In the genomic region with DNA sequence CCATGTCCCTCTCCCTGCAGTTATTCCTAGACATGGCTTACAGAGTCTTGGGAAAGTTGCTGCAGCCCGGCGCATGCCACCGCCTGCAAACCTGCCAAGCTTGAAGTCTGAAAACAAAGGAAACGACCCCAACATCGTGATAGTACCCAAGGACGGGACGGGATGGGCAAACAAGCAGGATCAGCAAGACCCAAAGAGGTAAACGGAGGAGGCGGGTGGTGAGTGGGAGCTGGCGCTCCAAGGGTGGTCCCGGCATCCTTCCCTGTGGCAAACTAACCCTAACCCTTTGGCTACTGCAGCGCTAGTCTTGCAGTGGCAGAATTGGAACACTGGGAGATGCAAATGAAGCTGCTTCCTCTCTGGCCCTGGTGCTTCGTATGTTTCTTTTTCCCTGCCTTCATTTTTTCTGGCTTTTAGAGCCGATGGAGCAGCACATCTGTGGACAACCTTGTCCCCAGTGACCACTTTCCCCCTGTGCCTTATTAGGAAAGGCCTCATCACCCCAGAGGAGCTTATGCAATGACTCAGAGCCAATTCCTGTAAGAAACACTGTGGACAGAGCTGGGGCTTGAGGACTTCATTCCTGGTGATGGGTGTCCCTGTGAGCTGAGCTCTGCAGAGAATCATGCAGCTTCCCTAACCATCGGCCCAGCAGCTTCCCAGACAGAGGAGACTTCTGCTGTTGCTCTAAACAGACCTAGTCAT, we compare ENCODE assay signal across 9 cellular contexts. TPM values are rescaled to one million over a fixed set of nuclear protein-coding genes. Genes with fewer than 3 reads are reported as not detected.
DNase-seq lines count a peak whose midpoint lies in the region; ATAC-seq and TF ChIP-seq lines count a peak whose summit lies in the region.
"Had no signal": no experiment of that assay in that cellular context is flagged by ENCODE, and none has a peak within 500 bp of the region (broad histone marks: within the 10 kb centered on the region; RNA-seq: fewer than 3 reads in every experiment).

No MANE protein-coding gene starts in this region.

- intact Hi-C loops in left lung (cut with DNase I) (no loop called here), vagina (cut with DNase I) (no loop called here)

- H3K36me3 ChIP-seq in left lung (peaks cover 0 to 69% of the 10 kb centered on the region in 2 donors), vagina (peaks cover 4 to 54% of the 10 kb centered on the region in 2 donors)

- H3K27me3 ChIP-seq in left lung (no peaks in the 10 kb centered on the region), vagina (no peaks in the 10 kb centered on the region)

- DNase-seq in A172 (ENCODE audit: low spot score) = peak; percentile 21
- peak; percentile 72 for DNase-seq in HS-5 (ENCODE audit: low read depth)
- peak; percentile 76 to 92 for DNase-seq in cardiac fibroblast (ENCODE audit: low read depth in 2 of 2)
- DNase-seq in left lung = no peak
- DNase-seq in vagina (ENCODE audit: extremely low spot score in 2 of 2) = no peak
- DNase-seq in superior temporal gyrus (ENCODE audit: extremely low spot score) = no peak
- DNase-seq in NCI-H1694 (lab: John Stamatoyannopoulos, UW) = no peak
- DNase-seq: MM.1S had no signal

- ATAC-seq in left lung = peak; percentile 48
- no peak for ATAC-seq in GM18907 (IDR thresholded peaks at IDR 0.05; ENCODE audit: unreplicated experiment)

- H3K9me3 ChIP-seq in left lung (no peaks in the 10 kb centered on the region), vagina (no peaks in the 10 kb centered on the region)

- peaks cover 7 to 30% of the 10 kb centered on the region in 2 donors for H3K4me1 ChIP-seq in left lung
- H3K4me1 ChIP-seq in vagina = peaks cover 41% of the 10 kb centered on the region

- H3K27ac ChIP-seq in left lung = peak overlapping the region in 1 of 2 donors; percentile 35
- no peak overlapping the region for H3K27ac ChIP-seq in vagina

- no peak overlapping the region for H3K4me3 ChIP-seq in cardiac fibroblast (replicated peaks in 1 of 2; ENCODE audit: low read depth in 2 of 2, low read length in 2 of 2)
- no peak overlapping the region for H3K4me3 ChIP-seq in left lung
- no peak overlapping the region for H3K4me3 ChIP-seq in vagina

- no peak for TF ChIP-seq POLR2A in vagina (IDR thresholded peaks at IDR 0.05)

- peak; percentile 5 for TF ChIP-seq CTCF in cardiac fibroblast (IDR thresholded peaks at IDR 0.05; ENCODE audit: low read depth, low read length)
- no peak for TF ChIP-seq CTCF in left lung (IDR thresholded peaks at IDR 0.05)
- TF ChIP-seq CTCF in vagina (IDR thresholded peaks at IDR 0.05) = no peak

RNA-seq across cellular contexts. Expression of gene PRRC2B, which starts 38.9 kb away (rescaled TPM):
- 26.2 and 49.1 TPM in 2 replicates for total RNA-seq in A172 (2014; rRNA removed; shearing (Covaris generic))
- 100 to 1,000 TPM; 165 to 176 TPM for total RNA-seq in left lung
- total RNA-seq in vagina = 116 TPM

Comparison
In these comparisons a context has a peak if more than half of its experiments do, and no peak if none do; other contexts are left out.
1. DNase-seq: peak in A172 (single experiment), HS-5 (single experiment) and cardiac fibroblast (2 of 2); none in left lung (0 of 2), vagina (0 of 2), superior temporal gyrus (single experiment) and NCI-H1694 (single experiment).